Comparison of ENCODE assay signal across 17 cellular contexts in the genomic region with DNA sequence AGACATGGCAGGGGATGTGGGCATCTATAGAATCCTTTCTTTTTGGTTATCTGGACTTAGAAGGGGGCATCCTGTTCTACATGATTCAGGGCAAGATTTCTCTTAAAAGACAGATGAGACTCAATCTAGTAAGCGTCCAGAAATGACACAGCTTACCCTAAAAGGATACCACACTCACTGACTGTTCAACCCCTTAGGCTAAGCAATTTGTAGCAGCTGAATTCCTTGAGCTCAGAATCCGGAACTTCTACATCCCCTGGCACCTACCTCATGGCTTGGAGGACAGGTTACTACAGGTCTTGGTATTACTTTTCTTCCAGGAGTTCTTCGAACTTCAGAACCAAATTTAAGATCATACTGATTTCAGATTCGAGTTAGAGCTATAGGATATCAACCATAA.
A peak's percentile ranks its signal among the peaks of the same experiment; 100 is the strongest.
DNase-seq lines count a peak whose midpoint lies in the region; ATAC-seq and TF ChIP-seq lines count a peak whose summit lies in the region.
"Had no signal": no experiment of that assay in that cellular context is flagged by ENCODE, and none has a peak within 500 bp of the region (broad histone marks: within the 10 kb centered on the region; RNA-seq: fewer than 3 reads in every experiment).

No MANE protein-coding gene starts in this region.

- H3K27me3 ChIP-seq in thyroid gland, result no peaks in the 10 kb centered on the region
- no peaks in the 10 kb centered on the region for H3K27me3 ChIP-seq in psoas muscle (ENCODE audit: insufficient read depth in 3 of 3, low read length in 2 of 3)
- H3K27me3 ChIP-seq: gastrocnemius medialis, transverse colon had no signal

- DNase-seq in activated CD4-positive, alpha-beta T cell treated with anti-CD3 and anti-CD28 coated beads, Interleukin-2, amount 10 ng/mL, durations not matched to agents 24 days and 14 days, result no peak
- DNase-seq in activated CD4-positive, alpha-beta T cell treated with anti-CD3 and anti-CD28 coated beads for 36 hours, result no peak
- DNase-seq in activated T-helper 1 cell treated with anti-CD3 and anti-CD28 coated beads, Interleukin-12 subunit alpha, Interleukin-12 subunit beta, Interleukin-2, Interleukin-4 antibody, amounts not matched to agents 30 ng/mL and 10 ng/mL and 1 ng/mL, durations not matched to agents 14 hours and 24 hours and 36 hours (ENCODE audit: low spot score), result no peak
- no peak for DNase-seq in immature natural killer cell
- DNase-seq in thyroid gland, result peak; percentile 27 to 45
- no peak for DNase-seq in psoas muscle
- DNase-seq in NCI-H524 treated with DMSO at 0.1 percent for 48 hours (lab: John Stamatoyannopoulos, UW), result no peak
- DNase-seq: 8988T; activated T-cell treated with anti-CD3 and anti-CD28 coated beads, Interleukin-2, amount 50 U/mL, for 24 hours; gastrocnemius medialis; HCEC 1CT; NCI-H1048; NCI-H2171; T-helper 9 cell; transverse colon had no signal

- H3K4me3 ChIP-seq in thyroid gland (replicated peaks in 1 of 3) (no peak overlapping the region), psoas muscle (no peak overlapping the region)
- H3K4me3 ChIP-seq: gastrocnemius medialis, transverse colon had no signal

- no peaks in the 10 kb centered on the region for H3K4me1 ChIP-seq in thyroid gland
- peaks cover 13% of the 10 kb centered on the region for H3K4me1 ChIP-seq in psoas muscle

- POLR2A ChIA-PET in activated CD4-positive, alpha-beta T cell treated with anti-CD3 and anti-CD28 coated beads for 36 hours (lab: Charles Lee), result interaction anchor here (0.6 to 1.1 kb wide), 2 partner anchors 226 to 311 kb away, joined by 3 read pairs; partner anchors contain the start of gene CABYR

- H3K27ac Mint-ChIP-seq in activated CD4-positive, alpha-beta T cell treated with anti-CD3 and anti-CD28 coated beads, Interleukin-2, amount 10 ng/mL, durations not matched to agents 24 days and 14 days, result peak overlapping the region; percentile 30
- H3K27ac Mint-ChIP-seq in activated CD4-positive, alpha-beta T cell treated with anti-CD3 and anti-CD28 coated beads for 36 hours, result no peak overlapping the region
- peak overlapping the region; percentile 4 for H3K27ac Mint-ChIP-seq in activated T-helper 1 cell treated with anti-CD3 and anti-CD28 coated beads, Interleukin-12 subunit alpha, Interleukin-12 subunit beta, Interleukin-2, Interleukin-4 antibody, amounts not matched to agents 30 ng/mL and 10 ng/mL and 1 ng/mL, durations not matched to agents 14 hours and 24 hours and 36 hours
- peak overlapping the region in 5 of 6 donors; percentile 67 to 92 (median 91) for H3K27ac Mint-ChIP-seq in immature natural killer cell
- H3K27ac Mint-ChIP-seq: activated T-cell treated with anti-CD3 and anti-CD28 coated beads, Interleukin-2, amount 50 U/mL, for 24 hours had no signal

- no peak for TF ChIP-seq POLR2A in thyroid gland (IDR thresholded peaks at IDR 0.05)

- H3K27me3 Mint-ChIP-seq in activated CD4-positive, alpha-beta T cell treated with anti-CD3 and anti-CD28 coated beads, Interleukin-2, amount 10 ng/mL, durations not matched to agents 24 days and 14 days, result peaks cover 4% of the 10 kb centered on the region
- H3K27me3 Mint-ChIP-seq in activated CD4-positive, alpha-beta T cell treated with anti-CD3 and anti-CD28 coated beads for 36 hours, result peaks cover under 1% of the 10 kb centered on the region
- peaks cover 4% of the 10 kb centered on the region for H3K27me3 Mint-ChIP-seq in activated T-helper 1 cell treated with anti-CD3 and anti-CD28 coated beads, Interleukin-12 subunit alpha, Interleukin-12 subunit beta, Interleukin-2, Interleukin-4 antibody, amounts not matched to agents 30 ng/mL and 10 ng/mL and 1 ng/mL, durations not matched to agents 14 hours and 24 hours and 36 hours (ENCODE audit: insufficient read depth)
- peaks cover 0 to 5% (median 5%) of the 10 kb centered on the region in 3 donors for H3K27me3 Mint-ChIP-seq in immature natural killer cell (ENCODE audit: low read depth in 3 of 3)
- H3K27me3 Mint-ChIP-seq: activated T-cell treated with anti-CD3 and anti-CD28 coated beads, Interleukin-2, amount 50 U/mL, for 24 hours had no signal

- H3K27ac ChIP-seq in thyroid gland (no peak overlapping the region), psoas muscle (no peak overlapping the region)
- H3K27ac ChIP-seq: transverse colon had no signal

- 52 to 56% methylated on average over 4 of the region's 4 CpGs for WGBS in thyroid gland, 2 donors
- WGBS in psoas muscle, 3 donors, result 76 to 91% (median 87%) methylated on average over 4 of the region's 4 CpGs

- H3K36me3 ChIP-seq in thyroid gland (no peaks in the 10 kb centered on the region), psoas muscle (ENCODE audit: insufficient read depth in 1 of 2, low read depth in 1 of 2) (no peaks in the 10 kb centered on the region)
- H3K36me3 ChIP-seq: gastrocnemius medialis, transverse colon had no signal

- H3K4me1 Mint-ChIP-seq in activated CD4-positive, alpha-beta T cell treated with anti-CD3 and anti-CD28 coated beads, Interleukin-2, amount 10 ng/mL, durations not matched to agents 24 days and 14 days, result peaks cover 37% of the 10 kb centered on the region
- H3K4me1 Mint-ChIP-seq in activated CD4-positive, alpha-beta T cell treated with anti-CD3 and anti-CD28 coated beads for 36 hours, result peaks cover 46% of the 10 kb centered on the region
- H3K4me1 Mint-ChIP-seq in activated T-helper 1 cell treated with anti-CD3 and anti-CD28 coated beads, Interleukin-12 subunit alpha, Interleukin-12 subunit beta, Interleukin-2, Interleukin-4 antibody, amounts not matched to agents 30 ng/mL and 10 ng/mL and 1 ng/mL, durations not matched to agents 14 hours and 24 hours and 36 hours (ENCODE audit: low read depth), result peaks cover 52% of the 10 kb centered on the region
- peaks cover 15 to 29% of the 10 kb centered on the region in 2 donors for H3K4me1 Mint-ChIP-seq in immature natural killer cell

- intact Hi-C loops in activated CD4-positive, alpha-beta T cell treated with anti-CD3 and anti-CD28 coated beads, Interleukin-2, amount 10 ng/mL, durations not matched to agents 24 days and 14 days (cut with micrococcal nuclease), result loop anchor here (5.0 kb wide), 4 partner anchors 90 to 290 kb away; partner anchors contain the start of gene TTC39C
- intact Hi-C loops in activated CD4-positive, alpha-beta T cell treated with anti-CD3 and anti-CD28 coated beads for 36 hours (cut with DNase I, micrococcal nuclease), result loop anchor here (2.0 to 5.0 kb wide), 3 partner anchors 90 to 227 kb away; no protein-coding TSS in a partner anchor
- intact Hi-C loops in activated T-helper 1 cell treated with anti-CD3 and anti-CD28 coated beads, Interleukin-12 subunit alpha, Interleukin-12 subunit beta, Interleukin-2, Interleukin-4 antibody, amounts not matched to agents 30 ng/mL and 10 ng/mL and 1 ng/mL, durations not matched to agents 14 hours and 24 hours and 36 hours (cut with micrococcal nuclease), result loop anchor here (1.0 to 10.0 kb wide), 6 partner anchors 183 to 593 kb away; partner anchors contain the start of gene NPC1
- intact Hi-C loops in thyroid gland (cut with DNase I), result no loop called here
- intact Hi-C loops in psoas muscle (cut with DNase I), result loop anchor here in 1 of 2 donors (10.0 kb wide), 1 partner anchor 87 kb away; no protein-coding TSS in a partner anchor

- TF ChIP-seq CTCF in thyroid gland (IDR thresholded peaks at IDR 0.05) (no peak), psoas muscle (IDR thresholded peaks at IDR 0.05) (no peak)

- CTCF ChIA-PET in activated CD4-positive, alpha-beta T cell treated with anti-CD3 and anti-CD28 coated beads for 36 hours (lab: Charles Lee), result interaction anchor here (1.7 to 2.2 kb wide), 2 partner anchors 11 to 14 kb away, joined by 5 to 6 read pairs; no protein-coding TSS in a partner anchor

- no peaks in the 10 kb centered on the region for H3K9me3 Mint-ChIP-seq in activated CD4-positive, alpha-beta T cell treated with anti-CD3 and anti-CD28 coated beads, Interleukin-2, amount 10 ng/mL, durations not matched to agents 24 days and 14 days
- H3K9me3 Mint-ChIP-seq in activated CD4-positive, alpha-beta T cell treated with anti-CD3 and anti-CD28 coated beads for 36 hours (ENCODE audit: low read depth), result no peaks in the 10 kb centered on the region
- no peaks in the 10 kb centered on the region for H3K9me3 Mint-ChIP-seq in activated T-helper 1 cell treated with anti-CD3 and anti-CD28 coated beads, Interleukin-12 subunit alpha, Interleukin-12 subunit beta, Interleukin-2, Interleukin-4 antibody, amounts not matched to agents 30 ng/mL and 10 ng/mL and 1 ng/mL, durations not matched to agents 14 hours and 24 hours and 36 hours
- H3K9me3 Mint-ChIP-seq in immature natural killer cell, result no peaks in the 10 kb centered on the region
- H3K9me3 Mint-ChIP-seq: activated T-cell treated with anti-CD3 and anti-CD28 coated beads, Interleukin-2, amount 50 U/mL, for 24 hours; central memory CD8-positive, alpha-beta T cell had no signal

- no peak for ATAC-seq in activated CD4-positive, alpha-beta T cell treated with anti-CD3 and anti-CD28 coated beads for 36 hours
- no peak for ATAC-seq in psoas muscle
- ATAC-seq in GM21528 (IDR thresholded peaks at IDR 0.05; ENCODE audit: low FRiP score, unreplicated experiment), result no peak
- ATAC-seq: gastrocnemius medialis had no signal

- no peaks in the 10 kb centered on the region for H3K36me3 Mint-ChIP-seq in activated CD4-positive, alpha-beta T cell treated with anti-CD3 and anti-CD28 coated beads, Interleukin-2, amount 10 ng/mL, durations not matched to agents 24 days and 14 days (ENCODE audit: low read depth)
- H3K36me3 Mint-ChIP-seq in activated CD4-positive, alpha-beta T cell treated with anti-CD3 and anti-CD28 coated beads for 36 hours (ENCODE audit: low read depth), result no peaks in the 10 kb centered on the region
- H3K36me3 Mint-ChIP-seq in activated T-helper 1 cell treated with anti-CD3 and anti-CD28 coated beads, Interleukin-12 subunit alpha, Interleukin-12 subunit beta, Interleukin-2, Interleukin-4 antibody, amounts not matched to agents 30 ng/mL and 10 ng/mL and 1 ng/mL, durations not matched to agents 14 hours and 24 hours and 36 hours (ENCODE audit: low read depth), result peaks cover 2% of the 10 kb centered on the region
- no peaks in the 10 kb centered on the region for H3K36me3 Mint-ChIP-seq in immature natural killer cell

- H3K4me3 Mint-ChIP-seq in activated CD4-positive, alpha-beta T cell treated with anti-CD3 and anti-CD28 coated beads, Interleukin-2, amount 10 ng/mL, durations not matched to agents 24 days and 14 days, result no peak overlapping the region
- no peak overlapping the region for H3K4me3 Mint-ChIP-seq in activated CD4-positive, alpha-beta T cell treated with anti-CD3 and anti-CD28 coated beads for 36 hours
- H3K4me3 Mint-ChIP-seq in activated T-helper 1 cell treated with anti-CD3 and anti-CD28 coated beads, Interleukin-12 subunit alpha, Interleukin-12 subunit beta, Interleukin-2, Interleukin-4 antibody, amounts not matched to agents 30 ng/mL and 10 ng/mL and 1 ng/mL, durations not matched to agents 14 hours and 24 hours and 36 hours, result no peak overlapping the region
- H3K4me3 Mint-ChIP-seq in immature natural killer cell, result no peak overlapping the region
- H3K4me3 Mint-ChIP-seq: activated T-cell treated with anti-CD3 and anti-CD28 coated beads, Interleukin-2, amount 50 U/mL, for 24 hours; central memory CD8-positive, alpha-beta T cell had no signal

- H3K9me3 ChIP-seq in thyroid gland (no peaks in the 10 kb centered on the region), psoas muscle (no peaks in the 10 kb centered on the region)
- H3K9me3 ChIP-seq: gastrocnemius medialis, transverse colon had no signal

Comparison
In these comparisons a context has a peak if more than half of its experiments do, and no peak if none do; other contexts are left out.
1. DNase-seq: peak in thyroid gland (2 of 2); none in activated CD4-positive, alpha-beta T cell treated with anti-CD3 and anti-CD28 coated beads, Interleukin-2, amount 10 ng/mL, durations not matched to agents 24 days and 14 days (single experiment), activated CD4-positive, alpha-beta T cell treated with anti-CD3 and anti-CD28 coated beads for 36 hours (single experiment), activated T-helper 1 cell treated with anti-CD3 and anti-CD28 coated beads, Interleukin-12 subunit alpha, Interleukin-12 subunit beta, Interleukin-2, Interleukin-4 antibody, amounts not matched to agents 30 ng/mL and 10 ng/mL and 1 ng/mL, durations not matched to agents 14 hours and 24 hours and 36 hours (single experiment), immature natural killer cell (0 of 3), psoas muscle (0 of 2) and NCI-H524 treated with DMSO at 0.1 percent for 48 hours (single experiment).